In the genomic region with DNA sequence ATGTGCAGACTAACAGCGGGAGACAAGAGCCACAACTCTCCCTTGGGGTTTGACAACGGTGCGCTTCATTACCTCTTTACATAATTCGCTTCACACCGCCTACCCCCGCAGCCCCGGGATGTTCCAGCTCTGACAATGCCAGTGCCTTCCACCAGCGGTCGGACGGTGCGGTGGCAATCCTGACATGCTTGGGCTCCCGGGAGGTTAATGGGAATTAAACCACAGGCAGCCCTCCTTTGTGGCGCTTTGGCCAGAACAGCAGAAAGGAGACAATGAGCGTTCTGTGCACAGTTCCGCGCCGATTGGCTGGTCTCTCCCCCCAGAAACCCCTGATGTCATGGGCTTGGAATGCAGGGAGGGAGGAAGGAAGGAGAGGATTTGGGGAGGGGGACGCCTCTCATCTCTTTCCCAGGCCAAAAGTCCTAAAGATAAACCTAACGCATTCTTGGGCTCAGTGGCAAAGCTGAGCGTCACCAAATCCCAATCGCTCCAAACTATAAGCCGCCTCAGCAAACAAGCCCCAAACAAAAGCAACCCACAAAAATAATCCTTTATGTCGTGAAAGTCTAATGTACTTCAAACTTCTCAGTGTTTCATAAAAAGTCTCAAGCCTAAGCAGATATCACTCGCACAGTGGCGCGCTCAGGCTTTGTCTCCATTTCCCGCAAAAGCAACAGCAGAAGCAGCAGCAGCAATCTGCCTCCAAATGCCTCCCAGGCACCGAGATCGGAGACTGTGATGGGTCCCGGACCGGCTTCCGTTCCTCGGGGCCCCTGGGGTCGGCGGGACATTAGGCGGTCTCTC, we compare ENCODE assay signal across 8 cellular contexts. TPM values are rescaled to one million over a fixed set of nuclear protein-coding genes. Genes with fewer than 3 reads are reported as not detected.
DNase-seq lines count a peak whose midpoint lies in the region; ATAC-seq and TF ChIP-seq lines count a peak whose summit lies in the region.

No MANE protein-coding gene starts in this region.

- DNase-seq in EL (peak; percentile 96), HCT116 (ENCODE audit: low read depth, low spot score) (peak; percentile 72), NCI-H2196 (lab: John Stamatoyannopoulos, UW; ENCODE audit: unreplicated experiment) (peak; percentile 62), globus pallidus (ENCODE audit: low spot score) (peak; percentile 83), upper lobe of right lung (peak; percentile 70)
- DNase-seq in activated naive CD8-positive, alpha-beta T cell treated with anti-CD3 and anti-CD28 coated beads for 36 hours, result peak; percentile 2
- no peak for DNase-seq in natural killer cell treated with Interleukin-12 subunit alpha and Interleukin-12 subunit beta and Interleukin-15 and Interleukin-18, amount 100 ng/mL, for 72 hours (ENCODE audit: low spot score)

- H3K4me1 ChIP-seq in HCT116 (ENCODE audit: control insufficient read depth in 1 of 2, insufficient read depth in 2 of 2, low read length in 2 of 2) (peaks cover 11 to 40% of the 10 kb centered on the region in 2 experiments; a peak in 3 of 4 replicates), upper lobe of right lung (peaks cover 47% of the 10 kb centered on the region)

- peaks cover 11% of the 10 kb centered on the region; the same call in 1 of the 2 replicates for H4K20me1 ChIP-seq in HCT116 (ENCODE audit: insufficient read depth)

- H3K9me3 Mint-ChIP-seq in activated naive CD8-positive, alpha-beta T cell treated with anti-CD3 and anti-CD28 coated beads for 36 hours, result no peaks in the 10 kb centered on the region
- H3K9me3 Mint-ChIP-seq in natural killer cell treated with Interleukin-12 subunit alpha and Interleukin-12 subunit beta and Interleukin-15 and Interleukin-18, amount 100 ng/mL, for 72 hours, result no peaks in the 10 kb centered on the region

- intact Hi-C loops in HCT116 (cut with micrococcal nuclease), result loop anchor here (2.0 kb wide), 2 partner anchors 71 to 115 kb away; no protein-coding TSS in a partner anchor
- intact Hi-C loops in upper lobe of right lung (cut with DNase I), result loop anchor here (10.0 kb wide), 1 partner anchor 71 kb away; no protein-coding TSS in a partner anchor

- H3K36me3 Mint-ChIP-seq in activated naive CD8-positive, alpha-beta T cell treated with anti-CD3 and anti-CD28 coated beads for 36 hours, result no peaks in the 10 kb centered on the region
- no peaks in the 10 kb centered on the region for H3K36me3 Mint-ChIP-seq in natural killer cell treated with Interleukin-12 subunit alpha and Interleukin-12 subunit beta and Interleukin-15 and Interleukin-18, amount 100 ng/mL, for 72 hours

- 0 out of 2 replicates have a peak, but pooled peaks have one; percentile 3 for TF ChIP-seq RAD21 in HCT116 (IDR thresholded peaks at IDR 0.05; ENCODE audit: low read depth)

- H3K79me2 ChIP-seq in HCT116 (ENCODE audit: insufficient read depth, low read length), result peaks cover 59% of the 10 kb centered on the region

- peak overlapping the region; percentile 95 for H3K4me2 ChIP-seq in HCT116 (ENCODE audit: low read length)

- H3K4me3 ChIP-seq in HCT116 (replicated peaks in 1 of 2; ENCODE audit: low read depth in 1 of 2, low read length in 2 of 2), result peak overlapping the region; percentile 69 to 86
- H3K4me3 ChIP-seq in upper lobe of right lung, result peak overlapping the region; percentile 73

- CTCF ChIA-PET in HCT116 (lab: Charles Lee), result no interaction called here

- no TSS peak for BruUV-seq in HCT116 (replicated peaks; lab: Mats Ljungman, UMichigan)

- peaks cover 21% of the 10 kb centered on the region for H3K27me3 Mint-ChIP-seq in activated naive CD8-positive, alpha-beta T cell treated with anti-CD3 and anti-CD28 coated beads for 36 hours
- peaks cover 37 to 74% of the 10 kb centered on the region in 2 donors for H3K27me3 Mint-ChIP-seq in natural killer cell treated with Interleukin-12 subunit alpha and Interleukin-12 subunit beta and Interleukin-15 and Interleukin-18, amount 100 ng/mL, for 72 hours

- peak overlapping the region; percentile 10 for H3K27ac Mint-ChIP-seq in activated naive CD8-positive, alpha-beta T cell treated with anti-CD3 and anti-CD28 coated beads for 36 hours
- H3K27ac Mint-ChIP-seq in natural killer cell treated with Interleukin-12 subunit alpha and Interleukin-12 subunit beta and Interleukin-15 and Interleukin-18, amount 100 ng/mL, for 72 hours, result no peak overlapping the region

- no peaks in the 10 kb centered on the region for H3K9me2 ChIP-seq in HCT116 (ENCODE audit: insufficient read depth)

- H3K36me3 ChIP-seq in HCT116 (ENCODE audit: control insufficient read depth in 1 of 2, insufficient read depth in 2 of 2, low read length in 2 of 2) (0 out of 4 replicates have a peak, but pooled peaks cover 0 to 6% of the 10 kb centered on the region in 2 experiments), upper lobe of right lung (no peaks in the 10 kb centered on the region)

- ATAC-seq in HCT116 (peak; percentile 64), upper lobe of right lung (peak; percentile 30), HG03025 (IDR thresholded peaks at IDR 0.05; ENCODE audit: low FRiP score, unreplicated experiment) (no peak)
- ATAC-seq in natural killer cell treated with Interleukin-12 subunit alpha and Interleukin-12 subunit beta and Interleukin-15 and Interleukin-18, amount 100 ng/mL, for 72 hours, result no peak

- H3K9me3 ChIP-seq in HCT116 (ENCODE audit: control insufficient read depth in 1 of 2, insufficient read depth in 1 of 2, low read depth in 1 of 2, low read length in 2 of 2) (no peaks in the 10 kb centered on the region), upper lobe of right lung (no peaks in the 10 kb centered on the region)

- POLR2A ChIA-PET in HCT116 (lab: Charles Lee), result interaction anchor here (1.1 kb wide), 1 partner anchor 11 kb away, joined by 3 read pairs; no protein-coding TSS in a partner anchor

- peak overlapping the region; percentile 87 for H3K4me3 Mint-ChIP-seq in activated naive CD8-positive, alpha-beta T cell treated with anti-CD3 and anti-CD28 coated beads for 36 hours
- H3K4me3 Mint-ChIP-seq in natural killer cell treated with Interleukin-12 subunit alpha and Interleukin-12 subunit beta and Interleukin-15 and Interleukin-18, amount 100 ng/mL, for 72 hours, result peak overlapping the region; percentile 43

- no peak for TF ChIP-seq POLR2A in HCT116 (IDR thresholded peaks at IDR 0.05; ENCODE audit: borderline replicate concordance, extremely low read depth, insufficient read depth, insufficient read length)

- no peak for TF ChIP-seq CTCF in HCT116 (IDR thresholded peaks at IDR 0.05 in 2 of 3, conservative IDR thresholded peaks at IDR 0.05 in 1 of 3; ENCODE audit: borderline replicate concordance in 1 of 3, insufficient read depth in 1 of 3, low read depth in 2 of 3, low read length in 2 of 3)
- no peak for TF ChIP-seq CTCF in upper lobe of right lung (IDR thresholded peaks at IDR 0.05)

- RAD21 ChIA-PET in HCT116 (lab: Charles Lee; ENCODE audit: low non-redundant PET in 1 of 2, low total read pairs in 2 of 2, uncharacterized antibody in 2 of 2, unreplicated experiment in 2 of 2), result no interaction called here

- peak overlapping the region; percentile 85 for H3K9ac ChIP-seq in HCT116 (ENCODE audit: low read length)

- H3K27ac ChIP-seq in HCT116 (ENCODE audit: low read depth, low read length), result peak overlapping the region; percentile 89
- peak overlapping the region; percentile 96 for H3K27ac ChIP-seq in upper lobe of right lung

- no peak overlapping the region for H2AFZ ChIP-seq in HCT116 (ENCODE audit: low read depth, low read length, poor library complexity, severe bottlenecking)

- H3K27me3 ChIP-seq in HCT116 (ENCODE audit: insufficient read depth, low read length), result no peaks in the 10 kb centered on the region
- no peaks in the 10 kb centered on the region for H3K27me3 ChIP-seq in upper lobe of right lung

- peaks cover 28% of the 10 kb centered on the region for H3K4me1 Mint-ChIP-seq in activated naive CD8-positive, alpha-beta T cell treated with anti-CD3 and anti-CD28 coated beads for 36 hours
- peaks cover 11 to 15% of the 10 kb centered on the region in 2 donors for H3K4me1 Mint-ChIP-seq in natural killer cell treated with Interleukin-12 subunit alpha and Interleukin-12 subunit beta and Interleukin-15 and Interleukin-18, amount 100 ng/mL, for 72 hours (ENCODE audit: low read depth in 2 of 2)

TF ChIP-seq in HCT116, 20 proteins besides CTCF, POLR2A, EP300 and RAD21 (continues in another document):
- TF ChIP-seq ZNF274 (IDR thresholded peaks at IDR 0.05; ENCODE audit: low read depth, low read length), result no peak
- no peak for TF ChIP-seq SRF (IDR thresholded peaks at IDR 0.05; ENCODE audit: low read depth)
- no peak for TF ChIP-seq ZBTB33 (IDR thresholded peaks at IDR 0.05; ENCODE audit: extremely low read depth, insufficient replicate concordance, low read length)

RNA-seq across cellular contexts. Expression of gene CNN3, which starts 1.1 kb away (rescaled TPM):
- total RNA-seq in HCT116 (2021; ENCODE audit: unreplicated experiment) (109 TPM), upper lobe of right lung (215 TPM)
- polyA plus RNA-seq in HCT116 (2012), result 118 and 120 TPM in 2 replicates
- total RNA-seq in activated naive CD8-positive, alpha-beta T cell treated with anti-CD3 and anti-CD28 coated beads for 36 hours, result 10 to 100 TPM; 12.9 to 15.2 TPM
- total RNA-seq in natural killer cell treated with Interleukin-12 subunit alpha and Interleukin-12 subunit beta and Interleukin-15 and Interleukin-18, amount 100 ng/mL, for 72 hours, result under 1 TPM in 1 of 2 donors, not detected in 1; 0.50 TPM

Comparison
In these comparisons a context has a peak if more than half of its experiments do, and no peak if none do; other contexts are left out.
1. ATAC-seq: peak in HCT116 (single experiment) and upper lobe of right lung (single experiment); none in natural killer cell treated with Interleukin-12 subunit alpha and Interleukin-12 subunit beta and Interleukin-15 and Interleukin-18, amount 100 ng/mL, for 72 hours (0 of 2) and HG03025 (single experiment).
2. RNA of gene CNN3, which starts 1.1 kb away (total RNA-seq): 215 TPM in upper lobe of right lung (single experiment), 109 TPM in HCT116 (single experiment) and 12.9 to 15.2 TPM in activated naive CD8-positive, alpha-beta T cell treated with anti-CD3 and anti-CD28 coated beads for 36 hours; 0.50 TPM in natural killer cell treated with Interleukin-12 subunit alpha and Interleukin-12 subunit beta and Interleukin-15 and Interleukin-18, amount 100 ng/mL, for 72 hours; every median in the first group is over 4 times any median in the second.